Comparison of ENCODE assay signal across 1 cellular context in the genomic region with DNA sequence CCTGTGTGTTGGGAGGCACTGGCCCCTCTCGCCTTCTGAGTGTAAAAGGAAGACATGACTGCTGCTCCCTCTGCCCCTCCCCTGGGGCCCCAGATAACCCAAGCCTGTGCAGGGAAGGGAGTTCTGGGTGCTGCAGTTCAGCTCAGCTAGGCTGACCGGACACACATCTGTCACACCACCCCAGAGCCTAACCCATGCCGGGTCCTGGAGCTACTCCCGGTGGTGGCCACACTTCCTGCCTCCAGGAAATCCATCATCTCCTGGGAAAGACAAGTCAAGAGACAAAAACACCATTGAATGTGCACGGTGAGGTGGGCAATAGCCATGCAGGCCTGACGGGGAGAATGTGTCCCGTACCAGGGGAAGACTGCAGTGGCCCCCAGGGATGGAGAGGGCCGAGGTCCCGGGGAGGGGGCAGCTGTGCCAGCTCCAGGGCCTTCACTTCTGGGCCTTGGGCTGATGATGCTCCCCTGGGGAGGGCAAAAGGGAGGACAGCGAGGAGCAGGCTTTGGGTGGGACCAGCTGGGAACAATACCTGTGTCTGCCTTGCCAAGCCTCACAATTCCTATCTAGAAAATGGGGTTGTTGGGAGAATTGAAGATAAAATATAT.
TF ChIP-seq lines count a peak whose summit lies in the region.

No MANE protein-coding gene starts in this region.

TF ChIP-seq in H1, 55 proteins besides CTCF, POLR2A, EP300 and RAD21:
- TF ChIP-seq SIN3A (conservative IDR thresholded peaks at IDR 0.05 in 1 of 2, IDR thresholded peaks at IDR 0.05 in 1 of 2; ENCODE audit: low read depth in 1 of 2, low read length in 2 of 2) (peak in 1 of 2 experiments; percentile 22; a peak in 1 of 4 replicates), CTBP2 (IDR thresholded peaks at IDR 0.05; ENCODE audit: borderline replicate concordance, insufficient read depth, insufficient read length, low read length) (no peak), KDM1A (IDR thresholded peaks at IDR 0.05; ENCODE audit: borderline replicate concordance, low read length) (0 out of 2 replicates have a peak, but pooled peaks have one; percentile 38)
